ENCODE assay signal across 14 cellular contexts in genomic region chr9:134681061-134681661, GRCh38. TPM values are rescaled to one million over a fixed set of nuclear protein-coding genes. Genes with fewer than 3 reads are reported as not detected.
A peak's percentile ranks its signal among the peaks of the same experiment; 100 is the strongest.
DNase-seq lines count a peak whose midpoint lies in the region; TF ChIP-seq lines count a peak whose summit lies in the region.
"Had no signal": no experiment of that assay in that cellular context is flagged by ENCODE, and none has a peak within 500 bp of the region (broad histone marks: within the 10 kb centered on the region; RNA-seq: fewer than 3 reads in every experiment).

No MANE protein-coding gene starts in this region.

- H3K4me3 ChIP-seq in brain microvascular endothelial cell (ENCODE audit: low read depth, low read length) (no peak overlapping the region), lower leg skin (ENCODE audit: low read depth, poor library complexity, severe bottlenecking) (no peak overlapping the region)

- in situ Hi-C loops in brain microvascular endothelial cell (cut with HindIII; ENCODE audit: low pct_ligation_motif_present, low sequenced_read_pairs) = no loop called here

- DNase-seq in ELF-1 (ENCODE audit: low read depth, low spot score) (peak; percentile 88), brain microvascular endothelial cell (peak; percentile 39), iPS-NIHi7 (ENCODE audit: extremely low spot score) (peak; percentile 49), smooth muscle cell of the brain vasculature (ENCODE audit: low read depth, low spot score) (peak; percentile 54), COLO668 (lab: John Stamatoyannopoulos, UW; ENCODE audit: unreplicated experiment) (no peak), HCEC 1CT (no peak), lower leg skin (ENCODE audit: low spot score in 2 of 2) (no peak)
- DNase-seq in stimulated activated naive CD4-positive, alpha-beta T cell treated with Interleukin-2 at 50 U/mL for 16 hours (lab: John Stamatoyannopoulos, UW) = no peak
- DNase-seq: activated CD4-positive, CD25-positive, alpha-beta regulatory T cell; activated naive CD4-positive, alpha-beta T cell; head of caudate nucleus; KG1; NCI-H524 had no signal

- TF ChIP-seq CTCF in brain microvascular endothelial cell (IDR thresholded peaks at IDR 0.05; ENCODE audit: low read depth, low read length, missing control alignments) (no peak), lower leg skin (IDR thresholded peaks at IDR 0.05) (no peak)

- H3K27me3 ChIP-seq in brain microvascular endothelial cell (replicated peaks) = no peaks in the 10 kb centered on the region

- H3K27ac ChIP-seq in brain microvascular endothelial cell = peak overlapping the region; percentile 13

- H3K36me3 ChIP-seq in brain microvascular endothelial cell (replicated peaks) = peaks cover 23% of the 10 kb centered on the region

- TF ChIP-seq POLR2A in lower leg skin (IDR thresholded peaks at IDR 0.05) = no peak

- intact Hi-C loops in lower leg skin (cut with DNase I; ENCODE audit: low total_unique reads) = no loop called here

- WGBS in lower leg skin, 2 donors = 56 to 64% methylated on average over 22 of the region's 22 CpGs

RNA-seq across cellular contexts. Expression of gene COL5A1, which starts 39.6 kb away (rescaled TPM):
- 10 to 100 TPM in 2 of 4 donors, 1 to 10 TPM in 2; 8.4 to 14.7 (median 11.3) TPM for total RNA-seq in lower leg skin
- total RNA-seq: natural killer cell treated with Interleukin-12 subunit alpha and Interleukin-12 subunit beta and Interleukin-15 and Interleukin-18, amount 100 ng/mL, for 72 hours had no signal

Comparison
In these comparisons a context has a peak if more than half of its experiments do, and no peak if none do; other contexts are left out.
1. DNase-seq: peak in ELF-1 (single experiment), brain microvascular endothelial cell (single experiment), iPS-NIHi7 (single experiment) and smooth muscle cell of the brain vasculature (single experiment); none in COLO668 (single experiment), HCEC 1CT (single experiment), lower leg skin (0 of 2) and stimulated activated naive CD4-positive, alpha-beta T cell treated with Interleukin-2 at 50 U/mL for 16 hours (single experiment).